Comparison of ENCODE assay signal across 24 cellular contexts in the genomic region with DNA sequence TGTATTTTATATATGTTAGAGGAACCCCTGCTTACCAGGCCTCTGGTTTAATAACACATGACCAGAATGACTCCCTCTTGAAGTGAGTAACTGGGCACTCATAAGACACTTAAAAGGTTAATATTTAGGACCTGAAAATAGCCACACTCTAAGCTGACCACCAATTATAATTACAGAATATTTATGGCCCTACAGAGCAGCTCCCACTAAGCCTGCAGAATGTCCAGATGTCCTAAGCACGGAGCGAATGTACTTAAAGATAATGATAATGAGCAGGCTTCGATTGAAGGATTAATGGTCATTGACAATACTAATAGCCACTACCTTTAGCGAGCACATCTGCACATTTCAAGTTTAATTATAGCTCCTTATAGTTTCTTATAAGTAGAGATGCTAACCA. TPM values are rescaled to one million over a fixed set of nuclear protein-coding genes. Genes with fewer than 3 reads are reported as not detected.
DNase-seq lines count a peak whose midpoint lies in the region; ATAC-seq lines count a peak whose summit lies in the region.
"Had no signal": no experiment of that assay in that cellular context is flagged by ENCODE, and none has a peak within 500 bp of the region (broad histone marks: within the 10 kb centered on the region; RNA-seq: fewer than 3 reads in every experiment).

No MANE protein-coding gene starts in this region.

- no peak overlapping the region for H3K27ac ChIP-seq in caudate nucleus (ENCODE audit: low read depth, low read length)
- H3K27ac ChIP-seq: BLaER1, HL-60, KMS-11 had no signal

- H3K27me3 Mint-ChIP-seq in T-helper 17 cell: no peaks in the 10 kb centered on the region
- H3K27me3 Mint-ChIP-seq: CD4-positive, CD25-positive, alpha-beta regulatory T cell; IgD-negative memory B cell had no signal

- H3K4me1 Mint-ChIP-seq in T-helper 17 cell: peaks cover 6% of the 10 kb centered on the region

- H3K9me3 ChIP-seq in T-helper 17 cell (ENCODE audit: control insufficient read depth, low read length, poor library complexity, severe bottlenecking): no peaks in the 10 kb centered on the region
- H3K9me3 ChIP-seq: BLaER1 had no signal

- H3K4me3 Mint-ChIP-seq in T-helper 17 cell: no peak overlapping the region
- H3K4me3 Mint-ChIP-seq: CD4-positive, CD25-positive, alpha-beta regulatory T cell; IgD-negative memory B cell had no signal

- DNase-seq in NCI-H1417 (lab: John Stamatoyannopoulos, UW): peak in 2 of 3 experiments; percentile 10 to 76
- DNase-seq in NCI-H69 (lab: John Stamatoyannopoulos, UW): peak; percentile 48
- no peak for DNase-seq in T-helper 17 cell
- peak; percentile 3 for DNase-seq in retina
- no peak for DNase-seq in caudate nucleus (lab: John Stamatoyannopoulos, UW)
- no peak for DNase-seq in GM19240 (ENCODE audit: insufficient read length, low spot score)
- DNase-seq: CD4-positive, CD25-positive, alpha-beta regulatory T cell; DMS153; HCEC 1CT; MM.1S; NCI-H1694 treated with DMSO at 0.1 percent for 48 hours; NCI-H2081; NCI-H2227 treated with DMSO at 0.1 percent for 48 hours; NCI-H748 treated with DMSO at 0.1 percent for 48 hours; NK-92 treated with Interleukin-12 subunit alpha and Interleukin-12 subunit beta, amount 100 ng/mL, for 24 hours; RPMI8226; SHP77; SW 1271 had no signal

- peak overlapping the region; percentile 41 for H3K27ac Mint-ChIP-seq in T-helper 17 cell
- H3K27ac Mint-ChIP-seq: CD4-positive, CD25-positive, alpha-beta regulatory T cell had no signal

- no peak for ATAC-seq in T-helper 17 cell
- ATAC-seq in HG02610 (IDR thresholded peaks at IDR 0.05; ENCODE audit: unreplicated experiment): no peak
- ATAC-seq: PC-3 had no signal

- H3K36me3 Mint-ChIP-seq in T-helper 17 cell (ENCODE audit: low read depth): no peaks in the 10 kb centered on the region
- H3K36me3 Mint-ChIP-seq: CD4-positive, CD25-positive, alpha-beta regulatory T cell had no signal

RNA-seq across cellular contexts. Expression of a gene that starts 22.8 kb away (rescaled TPM):
- 1 to 10 TPM; 7.0 to 8.4 TPM for total RNA-seq in T-helper 17 cell

RNA-seq across cellular contexts. Expression of a gene that starts 35.5 kb away (rescaled TPM):
- 10 to 100 TPM; 25.6 to 29.9 TPM for total RNA-seq in T-helper 17 cell

Comparison
In these comparisons a context has a peak if more than half of its experiments do, and no peak if none do; other contexts are left out.
1. DNase-seq: peak in NCI-H1417 (2 of 3), NCI-H69 (single experiment) and retina (single experiment); none in T-helper 17 cell (0 of 3), caudate nucleus (0 of 61) and GM19240 (single experiment).